ENCODE assay signal across 1 cellular context in genomic region chr2:95115418-95115817, GRCh38.
A peak's percentile ranks its signal among the peaks of the same experiment; 100 is the strongest.
TF ChIP-seq lines count a peak whose summit lies in the region.

No MANE protein-coding gene starts in this region.

TF ChIP-seq in HepG2, 621 proteins besides CTCF, POLR2A, EP300 and RAD21 (continued from another document and continues in another):
- TF ChIP-seq, protein P1, sequence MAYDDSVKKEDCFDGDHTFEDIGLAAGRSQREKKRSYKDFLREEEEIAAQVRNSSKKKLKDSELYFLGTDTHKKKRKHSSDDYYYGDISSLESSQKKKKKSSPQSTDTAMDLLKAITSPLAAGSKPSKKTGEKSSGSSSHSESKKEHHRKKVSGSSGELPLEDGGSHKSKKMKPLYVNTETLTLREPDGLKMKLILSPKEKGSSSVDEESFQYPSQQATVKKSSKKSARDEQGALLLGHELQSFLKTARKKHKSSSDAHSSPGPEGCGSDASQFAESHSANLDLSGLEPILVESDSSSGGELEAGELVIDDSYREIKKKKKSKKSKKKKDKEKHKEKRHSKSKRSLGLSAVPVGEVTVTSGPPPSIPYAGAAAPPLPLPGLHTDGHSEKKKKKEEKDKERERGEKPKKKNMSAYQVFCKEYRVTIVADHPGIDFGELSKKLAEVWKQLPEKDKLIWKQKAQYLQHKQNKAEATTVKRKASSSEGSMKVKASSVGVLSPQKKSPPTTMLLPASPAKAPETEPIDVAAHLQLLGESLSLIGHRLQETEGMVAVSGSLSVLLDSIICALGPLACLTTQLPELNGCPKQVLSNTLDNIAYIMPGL (CRISPR knock-in tag; IDR thresholded peaks at IDR 0.05; ENCODE audit: borderline replicate concordance in 1 of 2, low read depth in 1 of 2): peak; percentile 66 to 83; a peak in 3 of 4 replicates
- peak; percentile 41 for TF ChIP-seq CBX1 (IDR thresholded peaks at IDR 0.05; ENCODE audit: low read depth)
- peak; percentile 78 for TF ChIP-seq TEAD3 (CRISPR knock-in tag; optimal IDR thresholded peaks at IDR 0.05; ENCODE audit: borderline replicate concordance)
- no peak for TF ChIP-seq ZZZ3 (CRISPR knock-in tag; IDR thresholded peaks at IDR 0.05; ENCODE audit: borderline replicate concordance)
- TF ChIP-seq SMC3 (IDR thresholded peaks at IDR 0.05; ENCODE audit: low read length): peak; percentile 83
- peak; percentile 66; the same call in 1 of the 2 replicates for TF ChIP-seq KDM2A (CRISPR knock-in tag; IDR thresholded peaks at IDR 0.05; ENCODE audit: borderline replicate concordance, low read depth)
- TF ChIP-seq FOXA3 (CRISPR knock-in tag; IDR thresholded peaks at IDR 0.05): peak; percentile 82
- peak; percentile 56; the same call in 1 of the 2 replicates for TF ChIP-seq SAP130 (CRISPR knock-in tag; IDR thresholded peaks at IDR 0.05; ENCODE audit: low read depth)
- TF ChIP-seq ZFAT (CRISPR knock-in tag; conservative IDR thresholded peaks at IDR 0.05): no peak
- TF ChIP-seq ZNF24 (IDR thresholded peaks at IDR 0.05): no peak
- no peak for TF ChIP-seq NONO (IDR thresholded peaks at IDR 0.05)
- 0 out of 2 replicates have a peak, but pooled peaks have one; percentile 59 for TF ChIP-seq NONO (CRISPR knock-in tag; conservative IDR thresholded peaks at IDR 0.05)
- 0 out of 2 replicates have a peak, but pooled peaks have one; percentile 60 for TF ChIP-seq ZNF644 (CRISPR knock-in tag; IDR thresholded peaks at IDR 0.05; ENCODE audit: low read depth)
- TF ChIP-seq, protein P2, sequence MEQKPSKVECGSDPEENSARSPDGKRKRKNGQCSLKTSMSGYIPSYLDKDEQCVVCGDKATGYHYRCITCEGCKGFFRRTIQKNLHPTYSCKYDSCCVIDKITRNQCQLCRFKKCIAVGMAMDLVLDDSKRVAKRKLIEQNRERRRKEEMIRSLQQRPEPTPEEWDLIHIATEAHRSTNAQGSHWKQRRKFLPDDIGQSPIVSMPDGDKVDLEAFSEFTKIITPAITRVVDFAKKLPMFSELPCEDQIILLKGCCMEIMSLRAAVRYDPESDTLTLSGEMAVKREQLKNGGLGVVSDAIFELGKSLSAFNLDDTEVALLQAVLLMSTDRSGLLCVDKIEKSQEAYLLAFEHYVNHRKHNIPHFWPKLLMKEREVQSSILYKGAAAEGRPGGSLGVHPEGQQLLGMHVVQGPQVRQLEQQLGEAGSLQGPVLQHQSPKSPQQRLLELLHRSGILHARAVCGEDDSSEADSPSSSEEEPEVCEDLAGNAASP (CRISPR knock-in tag; IDR thresholded peaks at IDR 0.05; ENCODE audit: borderline replicate concordance): peak; percentile 48; the same call in 1 of the 2 replicates
- TF ChIP-seq ZSCAN9 (CRISPR knock-in tag; IDR thresholded peaks at IDR 0.05; ENCODE audit: borderline replicate concordance): 0 out of 2 replicates have a peak, but pooled peaks have one; percentile 64
- TF ChIP-seq, protein P3, sequence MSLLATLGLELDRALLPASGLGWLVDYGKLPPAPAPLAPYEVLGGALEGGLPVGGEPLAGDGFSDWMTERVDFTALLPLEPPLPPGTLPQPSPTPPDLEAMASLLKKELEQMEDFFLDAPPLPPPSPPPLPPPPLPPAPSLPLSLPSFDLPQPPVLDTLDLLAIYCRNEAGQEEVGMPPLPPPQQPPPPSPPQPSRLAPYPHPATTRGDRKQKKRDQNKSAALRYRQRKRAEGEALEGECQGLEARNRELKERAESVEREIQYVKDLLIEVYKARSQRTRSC (CRISPR knock-in tag; IDR thresholded peaks at IDR 0.05; ENCODE audit: low read depth): no peak
- no peak for TF ChIP-seq NFIB (CRISPR knock-in tag; IDR thresholded peaks at IDR 0.05; ENCODE audit: borderline replicate concordance)
- no peak for TF ChIP-seq FOSL1 (CRISPR knock-in tag; IDR thresholded peaks at IDR 0.05; ENCODE audit: borderline replicate concordance)
- no peak for TF ChIP-seq ZBTB26 (CRISPR knock-in tag; IDR thresholded peaks at IDR 0.05; ENCODE audit: borderline replicate concordance)
- peak; percentile 39; the same call in 1 of the 2 replicates for TF ChIP-seq GATAD1 (CRISPR knock-in tag; IDR thresholded peaks at IDR 0.05)
- peak; percentile 83; the same call in 1 of the 2 replicates for TF ChIP-seq FOXK1 (CRISPR knock-in tag; IDR thresholded peaks at IDR 0.05; ENCODE audit: borderline replicate concordance, low read depth)
- TF ChIP-seq, protein P4, sequence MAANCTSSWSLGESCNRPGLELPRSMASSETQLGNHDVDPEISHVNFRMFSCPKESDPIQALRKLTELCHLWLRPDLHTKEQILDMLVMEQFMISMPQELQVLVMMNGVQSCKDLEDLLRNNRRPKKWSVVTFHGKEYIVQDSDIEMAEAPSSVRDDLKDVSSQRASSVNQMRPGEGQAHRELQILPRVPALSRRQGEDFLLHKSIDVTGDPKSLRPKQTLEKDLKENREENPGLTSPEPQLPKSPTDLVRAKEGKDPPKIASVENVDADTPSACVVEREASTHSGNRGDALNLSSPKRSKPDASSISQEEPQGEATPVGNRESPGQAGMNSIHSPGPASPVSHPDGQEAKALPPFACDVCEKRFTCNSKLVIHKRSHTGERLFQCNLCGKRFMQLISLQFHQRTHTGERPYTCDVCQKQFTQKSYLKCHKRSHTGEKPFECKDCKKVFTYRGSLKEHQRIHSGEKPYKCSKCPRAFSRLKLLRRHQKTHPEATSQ (CRISPR knock-in tag; IDR thresholded peaks at IDR 0.05; ENCODE audit: borderline replicate concordance): no peak
- no peak for TF ChIP-seq ZFP82 (CRISPR knock-in tag; IDR thresholded peaks at IDR 0.05; ENCODE audit: borderline replicate concordance)
- TF ChIP-seq ARID2 (CRISPR knock-in tag; IDR thresholded peaks at IDR 0.05; ENCODE audit: borderline replicate concordance): no peak
- peak; percentile 56; the same call in 1 of the 2 replicates for TF ChIP-seq MIER2 (CRISPR knock-in tag; IDR thresholded peaks at IDR 0.05)
- TF ChIP-seq ZNF12 (CRISPR knock-in tag; IDR thresholded peaks at IDR 0.05): no peak
- 0 out of 2 replicates have a peak, but pooled peaks have one; percentile 56 for TF ChIP-seq ERF (CRISPR knock-in tag; IDR thresholded peaks at IDR 0.05)
- TF ChIP-seq, protein P5, sequence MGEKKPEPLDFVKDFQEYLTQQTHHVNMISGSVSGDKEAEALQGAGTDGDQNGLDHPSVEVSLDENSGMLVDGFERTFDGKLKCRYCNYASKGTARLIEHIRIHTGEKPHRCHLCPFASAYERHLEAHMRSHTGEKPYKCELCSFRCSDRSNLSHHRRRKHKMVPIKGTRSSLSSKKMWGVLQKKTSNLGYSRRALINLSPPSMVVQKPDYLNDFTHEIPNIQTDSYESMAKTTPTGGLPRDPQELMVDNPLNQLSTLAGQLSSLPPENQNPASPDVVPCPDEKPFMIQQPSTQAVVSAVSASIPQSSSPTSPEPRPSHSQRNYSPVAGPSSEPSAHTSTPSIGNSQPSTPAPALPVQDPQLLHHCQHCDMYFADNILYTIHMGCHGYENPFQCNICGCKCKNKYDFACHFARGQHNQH (CRISPR knock-in tag; IDR thresholded peaks at IDR 0.05): peak; percentile 61; the same call in 1 of the 2 replicates
- 0 out of 2 replicates have a peak, but pooled peaks have one; percentile 21 for TF ChIP-seq SOX5 (CRISPR knock-in tag; IDR thresholded peaks at IDR 0.05; ENCODE audit: borderline replicate concordance)
- TF ChIP-seq ELF3 (CRISPR knock-in tag; IDR thresholded peaks at IDR 0.05): peak; percentile 64; the same call in 1 of the 2 replicates
- TF ChIP-seq, protein P6, sequence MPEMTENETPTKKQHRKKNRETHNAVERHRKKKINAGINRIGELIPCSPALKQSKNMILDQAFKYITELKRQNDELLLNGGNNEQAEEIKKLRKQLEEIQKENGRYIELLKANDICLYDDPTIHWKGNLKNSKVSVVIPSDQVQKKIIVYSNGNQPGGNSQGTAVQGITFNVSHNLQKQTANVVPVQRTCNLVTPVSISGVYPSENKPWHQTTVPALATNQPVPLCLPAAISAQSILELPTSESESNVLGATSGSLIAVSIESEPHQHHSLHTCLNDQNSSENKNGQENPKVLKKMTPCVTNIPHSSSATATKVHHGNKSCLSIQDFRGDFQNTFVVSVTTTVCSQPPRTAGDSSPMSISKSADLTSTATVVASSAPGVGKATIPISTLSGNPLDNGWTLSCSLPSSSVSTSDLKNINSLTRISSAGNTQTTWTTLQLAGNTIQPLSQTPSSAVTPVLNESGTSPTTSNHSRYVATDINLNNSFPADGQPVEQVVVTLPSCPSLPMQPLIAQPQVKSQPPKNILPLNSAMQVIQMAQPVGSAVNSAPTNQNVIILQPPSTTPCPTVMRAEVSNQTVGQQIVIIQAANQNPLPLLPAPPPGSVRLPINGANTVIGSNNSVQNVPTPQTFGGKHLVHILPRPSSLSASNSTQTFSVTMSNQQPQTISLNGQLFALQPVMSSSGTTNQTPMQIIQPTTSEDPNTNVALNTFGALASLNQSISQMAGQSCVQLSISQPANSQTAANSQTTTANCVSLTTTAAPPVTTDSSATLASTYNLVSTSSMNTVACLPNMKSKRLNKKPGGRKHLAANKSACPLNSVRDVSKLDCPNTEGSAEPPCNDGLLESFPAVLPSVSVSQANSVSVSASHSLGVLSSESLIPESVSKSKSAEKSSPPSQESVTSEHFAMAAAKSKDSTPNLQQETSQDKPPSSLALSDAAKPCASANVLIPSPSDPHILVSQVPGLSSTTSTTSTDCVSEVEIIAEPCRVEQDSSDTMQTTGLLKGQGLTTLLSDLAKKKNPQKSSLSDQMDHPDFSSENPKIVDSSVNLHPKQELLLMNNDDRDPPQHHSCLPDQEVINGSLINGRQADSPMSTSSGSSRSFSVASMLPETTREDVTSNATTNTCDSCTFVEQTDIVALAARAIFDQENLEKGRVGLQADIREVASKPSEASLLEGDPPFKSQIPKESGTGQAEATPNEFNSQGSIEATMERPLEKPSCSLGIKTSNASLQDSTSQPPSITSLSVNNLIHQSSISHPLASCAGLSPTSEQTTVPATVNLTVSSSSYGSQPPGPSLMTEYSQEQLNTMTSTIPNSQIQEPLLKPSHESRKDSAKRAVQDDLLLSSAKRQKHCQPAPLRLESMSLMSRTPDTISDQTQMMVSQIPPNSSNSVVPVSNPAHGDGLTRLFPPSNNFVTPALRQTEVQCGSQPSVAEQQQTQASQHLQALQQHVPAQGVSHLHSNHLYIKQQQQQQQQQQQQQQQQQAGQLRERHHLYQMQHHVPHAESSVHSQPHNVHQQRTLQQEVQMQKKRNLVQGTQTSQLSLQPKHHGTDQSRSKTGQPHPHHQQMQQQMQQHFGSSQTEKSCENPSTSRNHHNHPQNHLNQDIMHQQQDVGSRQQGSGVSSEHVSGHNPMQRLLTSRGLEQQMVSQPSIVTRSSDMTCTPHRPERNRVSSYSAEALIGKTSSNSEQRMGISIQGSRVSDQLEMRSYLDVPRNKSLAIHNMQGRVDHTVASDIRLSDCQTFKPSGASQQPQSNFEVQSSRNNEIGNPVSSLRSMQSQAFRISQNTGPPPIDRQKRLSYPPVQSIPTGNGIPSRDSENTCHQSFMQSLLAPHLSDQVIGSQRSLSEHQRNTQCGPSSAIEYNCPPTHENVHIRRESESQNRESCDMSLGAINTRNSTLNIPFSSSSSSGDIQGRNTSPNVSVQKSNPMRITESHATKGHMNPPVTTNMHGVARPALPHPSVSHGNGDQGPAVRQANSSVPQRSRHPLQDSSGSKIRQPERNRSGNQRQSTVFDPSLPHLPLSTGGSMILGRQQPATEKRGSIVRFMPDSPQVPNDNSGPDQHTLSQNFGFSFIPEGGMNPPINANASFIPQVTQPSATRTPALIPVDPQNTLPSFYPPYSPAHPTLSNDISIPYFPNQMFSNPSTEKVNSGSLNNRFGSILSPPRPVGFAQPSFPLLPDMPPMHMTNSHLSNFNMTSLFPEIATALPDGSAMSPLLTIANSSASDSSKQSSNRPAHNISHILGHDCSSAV (CRISPR knock-in tag; IDR thresholded peaks at IDR 0.05; ENCODE audit: borderline replicate concordance): no peak
- TF ChIP-seq ZNF350 (CRISPR knock-in tag; IDR thresholded peaks at IDR 0.05; ENCODE audit: borderline replicate concordance, low read depth): peak; percentile 57; the same call in 1 of the 2 replicates
- 0 out of 2 replicates have a peak, but pooled peaks have one; percentile 17 for TF ChIP-seq RARA (CRISPR knock-in tag; IDR thresholded peaks at IDR 0.05)
- TF ChIP-seq, protein P7, sequence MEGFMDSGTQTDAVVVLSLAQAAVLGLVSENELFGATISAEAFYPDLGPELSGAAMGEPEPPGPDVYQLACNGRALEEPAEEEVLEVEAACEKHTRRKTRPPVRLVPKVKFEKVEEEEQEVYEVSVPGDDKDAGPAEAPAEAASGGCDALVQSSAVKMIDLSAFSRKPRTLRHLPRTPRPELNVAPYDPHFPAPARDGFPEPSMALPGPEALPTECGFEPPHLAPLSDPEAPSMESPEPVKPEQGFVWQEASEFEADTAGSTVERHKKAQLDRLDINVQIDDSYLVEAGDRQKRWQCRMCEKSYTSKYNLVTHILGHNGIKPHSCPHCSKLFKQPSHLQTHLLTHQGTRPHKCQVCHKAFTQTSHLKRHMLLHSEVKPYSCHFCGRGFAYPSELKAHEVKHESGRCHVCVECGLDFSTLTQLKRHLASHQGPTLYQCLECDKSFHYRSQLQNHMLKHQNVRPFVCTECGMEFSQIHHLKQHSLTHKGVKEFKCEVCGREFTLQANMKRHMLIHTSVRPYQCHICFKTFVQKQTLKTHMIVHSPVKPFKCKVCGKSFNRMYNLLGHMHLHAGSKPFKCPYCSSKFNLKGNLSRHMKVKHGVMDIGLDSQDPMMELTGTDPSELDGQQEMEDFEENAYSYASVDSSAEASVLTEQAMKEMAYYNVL (CRISPR knock-in tag; IDR thresholded peaks at IDR 0.05; ENCODE audit: borderline replicate concordance): no peak
- TF ChIP-seq ZNF709 (CRISPR knock-in tag; IDR thresholded peaks at IDR 0.05): no peak
- no peak for TF ChIP-seq FOXO4 (CRISPR knock-in tag; conservative IDR thresholded peaks at IDR 0.05)
- TF ChIP-seq RBM22 (optimal IDR thresholded peaks at IDR 0.05; ENCODE audit: low read length): peak; percentile 86
- TF ChIP-seq GATAD2A (CRISPR knock-in tag; IDR thresholded peaks at IDR 0.05): peak; percentile 42; the same call in 1 of the 2 replicates
- TF ChIP-seq FOXK2 (IDR thresholded peaks at IDR 0.05): peak; percentile 22; the same call in 1 of the 2 replicates
- no peak for TF ChIP-seq KLF11 (CRISPR knock-in tag; IDR thresholded peaks at IDR 0.05)
- 0 out of 2 replicates have a peak, but pooled peaks have one; percentile 42 for TF ChIP-seq CBX5 (CRISPR knock-in tag; IDR thresholded peaks at IDR 0.05; ENCODE audit: borderline replicate concordance)
- peak; percentile 91 for TF ChIP-seq ZBTB38 (CRISPR knock-in tag; IDR thresholded peaks at IDR 0.05)
- TF ChIP-seq TBX2 (CRISPR knock-in tag; IDR thresholded peaks at IDR 0.05; ENCODE audit: borderline replicate concordance): 0 out of 2 replicates have a peak, but pooled peaks have one; percentile 21
